8 cellular contexts compared by ENCODE assay signal in the genomic region with DNA sequence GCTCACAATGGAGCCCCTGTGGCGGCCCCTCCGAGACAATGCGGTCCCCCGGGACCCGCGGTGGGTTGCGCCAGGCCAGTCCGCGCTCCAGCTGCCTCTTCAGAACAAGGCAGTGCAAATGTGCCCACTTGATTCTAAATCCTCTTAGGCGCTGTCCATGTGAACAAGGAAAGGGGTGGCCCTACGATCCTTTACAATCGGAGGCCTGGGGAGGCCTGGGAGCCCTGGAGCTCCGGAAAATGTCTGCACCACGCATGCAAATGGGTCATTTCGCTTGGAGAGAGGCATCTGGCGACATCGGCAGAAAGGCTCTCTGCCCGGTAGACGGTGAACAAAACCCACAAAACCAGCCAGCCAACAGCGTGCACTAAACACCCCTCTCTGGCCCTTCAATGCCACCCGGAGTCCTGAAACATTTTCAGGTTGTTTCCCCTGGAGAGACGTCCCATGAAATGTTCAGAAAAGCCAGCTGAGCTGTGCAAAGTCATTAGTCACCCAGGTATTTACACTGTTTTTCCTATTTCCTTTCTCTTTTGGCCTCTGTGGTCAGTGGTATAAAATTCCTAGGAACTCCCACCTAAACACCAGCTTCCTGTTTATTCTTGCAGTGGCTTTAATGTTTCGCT.
A peak's percentile ranks its signal among the peaks of the same experiment; 100 is the strongest.
DNase-seq lines count a peak whose midpoint lies in the region; ATAC-seq, FAIRE-seq and TF ChIP-seq lines count a peak whose summit lies in the region.

No MANE protein-coding gene starts in this region.

- H3K36me3 ChIP-seq in kidney epithelial cell (ENCODE audit: control insufficient read depth, insufficient read depth, low read length) (no peaks in the 10 kb centered on the region), spleen (no peaks in the 10 kb centered on the region)

- H3K27me3 ChIP-seq in kidney epithelial cell (ENCODE audit: control insufficient read depth, insufficient read depth, low read length) (no peaks in the 10 kb centered on the region), spleen (replicated peaks in 1 of 7) (no peaks in the 10 kb centered on the region)

- FAIRE-seq in RCC 7860 (lab: Jason Lieb, UNC), result peak; percentile 69

- no peak for TF ChIP-seq CTCF in cardiac fibroblast (IDR thresholded peaks at IDR 0.05; ENCODE audit: low read depth, low read length)
- no peak for TF ChIP-seq CTCF in kidney epithelial cell (IDR thresholded peaks at IDR 0.05; ENCODE audit: insufficient read depth, low read length, poor library complexity, severe bottlenecking)
- no peak for TF ChIP-seq CTCF in spleen (IDR thresholded peaks at IDR 0.05 in 8 of 11, conservative IDR thresholded peaks at IDR 0.05 in 3 of 11)

- ATAC-seq in HG03066 (IDR thresholded peaks at IDR 0.05; ENCODE audit: low read depth, unreplicated experiment), result peak; percentile 41

- peak overlapping the region; percentile 44 to 86 (median 68) for H3K27ac ChIP-seq in spleen

- TF ChIP-seq POLR2A in spleen (IDR thresholded peaks at IDR 0.05), result no peak

- 12 to 34% (median 15%) methylated on average over 18 to 23 of the region's 23 CpGs for WGBS in spleen, 5 donors

- peak overlapping the region; percentile 5 to 8 for H3K4me3 ChIP-seq in cardiac fibroblast (replicated peaks in 1 of 2; ENCODE audit: low read depth in 2 of 2, low read length in 2 of 2)
- peak overlapping the region; percentile 18 for H3K4me3 ChIP-seq in kidney epithelial cell (ENCODE audit: low read depth, low read length)
- peak overlapping the region; percentile 38 to 75 (median 40) for H3K4me3 ChIP-seq in spleen

- intact Hi-C loops in spleen (cut with DNase I; ENCODE audit: low total_unique reads), result no loop called here

- peak; percentile 45 for DNase-seq in stimulated activated CD4-positive, alpha-beta T cell treated with anti-CD3 and anti-CD28 coated beads, Interleukin-15, amount 100 ng/mL, for 24 hours
- no peak for DNase-seq in stimulated activated CD4-positive, alpha-beta T cell treated with anti-CD3 and anti-CD28 coated beads, Interleukin-12 subunit alpha, Interleukin-12 subunit beta, amount 100 ng/mL, for 4 hours
- DNase-seq in RCC 7860 (ENCODE audit: low spot score), result peak; percentile 79
- peak; percentile 55 to 83 for DNase-seq in cardiac fibroblast (ENCODE audit: low read depth in 2 of 2)
- DNase-seq in kidney epithelial cell (ENCODE audit: low read depth), result peak; percentile 76
- no peak for DNase-seq in spleen
- DNase-seq in activated gamma-delta T cell treated with Interleukin-2 at 50 U/mL for 16 hours, result no peak

- no peaks in the 10 kb centered on the region for H3K9me3 ChIP-seq in spleen

- peaks cover 7 to 39% (median 27%) of the 10 kb centered on the region in 6 donors for H3K4me1 ChIP-seq in spleen

Comparison
In these comparisons a context has a peak if more than half of its experiments do, and no peak if none do; other contexts are left out.
1. DNase-seq: peak in stimulated activated CD4-positive, alpha-beta T cell treated with anti-CD3 and anti-CD28 coated beads, Interleukin-15, amount 100 ng/mL, for 24 hours (single experiment), RCC 7860 (single experiment), cardiac fibroblast (2 of 2) and kidney epithelial cell (single experiment); none in stimulated activated CD4-positive, alpha-beta T cell treated with anti-CD3 and anti-CD28 coated beads, Interleukin-12 subunit alpha, Interleukin-12 subunit beta, amount 100 ng/mL, for 4 hours (single experiment), spleen (single experiment) and activated gamma-delta T cell treated with Interleukin-2 at 50 U/mL for 16 hours (single experiment).
2. Peak in every context shown above with its lines, with median percentiles within 50 percentile points of each other: H3K4me3 ChIP-seq.